Comparison of ENCODE assay signal across 22 cellular contexts in the genomic region with DNA sequence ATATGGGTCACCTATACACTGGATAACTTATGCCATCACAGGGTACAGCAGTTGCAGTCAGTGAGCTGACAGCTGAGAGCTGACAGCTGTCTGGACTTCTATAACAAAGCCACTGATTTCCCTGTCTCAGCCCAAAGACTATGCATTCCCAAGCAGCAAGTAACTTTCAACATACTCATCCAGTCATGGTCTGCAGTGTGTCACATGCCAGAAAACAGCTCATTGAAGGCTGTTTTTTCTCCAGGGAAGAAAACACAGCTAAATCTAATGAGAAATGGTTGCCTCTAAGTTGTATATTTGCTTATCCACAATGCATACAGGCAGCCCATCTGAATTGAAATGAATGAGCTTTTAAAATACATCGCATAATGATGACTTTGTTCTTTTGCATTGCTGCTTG. TPM values are rescaled to one million over a fixed set of nuclear protein-coding genes. Genes with fewer than 3 reads are reported as not detected.
DNase-seq lines count a peak whose midpoint lies in the region; ATAC-seq and TF ChIP-seq lines count a peak whose summit lies in the region.
"Had no signal": no experiment of that assay in that cellular context is flagged by ENCODE, and none has a peak within 500 bp of the region (broad histone marks: within the 10 kb centered on the region; RNA-seq: fewer than 3 reads in every experiment).

No MANE protein-coding gene starts in this region.

- no peaks in the 10 kb centered on the region for H3K9me3 ChIP-seq in breast epithelium
- H3K9me3 ChIP-seq: esophagus muscularis mucosa, testis had no signal

- intact Hi-C loops in breast epithelium (cut with DNase I; ENCODE audit: low total_unique reads): no loop called here

- H3K4me3 ChIP-seq in epithelial cell of esophagus (ENCODE audit: low read length) (no peak overlapping the region), kidney epithelial cell (ENCODE audit: low read depth, low read length) (no peak overlapping the region), breast epithelium (no peak overlapping the region)
- H3K4me3 ChIP-seq: esophagus muscularis mucosa, PC-9, testis had no signal

- TF ChIP-seq CTCF in epithelial cell of esophagus (IDR thresholded peaks at IDR 0.05; ENCODE audit: insufficient read depth, low read depth, low read length, missing control alignments) (no peak), kidney epithelial cell (IDR thresholded peaks at IDR 0.05; ENCODE audit: insufficient read depth, low read length, poor library complexity, severe bottlenecking) (no peak), breast epithelium (IDR thresholded peaks at IDR 0.05) (no peak)

- H3K27me3 ChIP-seq in kidney epithelial cell (ENCODE audit: control insufficient read depth, insufficient read depth, low read length): no peaks in the 10 kb centered on the region
- peaks cover 0 to 46% of the 10 kb centered on the region in 2 donors for H3K27me3 ChIP-seq in breast epithelium
- H3K27me3 ChIP-seq: esophagus muscularis mucosa, testis had no signal

- ATAC-seq in GM18861 (IDR thresholded peaks at IDR 0.05; ENCODE audit: unreplicated experiment): no peak

- H3K36me3 ChIP-seq in kidney epithelial cell (ENCODE audit: control insufficient read depth, insufficient read depth, low read length): no peaks in the 10 kb centered on the region
- H3K36me3 ChIP-seq in breast epithelium: no peaks in the 10 kb centered on the region
- H3K36me3 ChIP-seq: esophagus muscularis mucosa had no signal

- no peaks in the 10 kb centered on the region for H3K4me1 ChIP-seq in breast epithelium
- H3K4me1 ChIP-seq: esophagus muscularis mucosa, testis had no signal

- DNase-seq in AG08396 (ENCODE audit: low spot score) (peak; percentile 11), LHCN-M2 (ENCODE audit: low read depth) (peak; percentile 31), epithelial cell of esophagus (ENCODE audit: low read depth) (peak; percentile 14), kidney epithelial cell (ENCODE audit: low read depth) (peak; percentile 7), HUDEP-2 (lab: John Stamatoyannopoulos, UW; ENCODE audit: unreplicated experiment in 76 of 76) (no peak), breast epithelium (ENCODE audit: low spot score in 2 of 2) (no peak)
- DNase-seq in effector CD8-positive, alpha-beta T cell (lab: John Stamatoyannopoulos, UW): no peak
- DNase-seq: activated CD4-positive, alpha-beta memory T cell treated with anti-CD3 and anti-CD28 coated beads, Interleukin-2, amount 10 ng/mL, durations not matched to agents 7 days and 5 days; activated naive CD4-positive, alpha-beta T cell treated with anti-CD3 and anti-CD28 coated beads for 36 hours; activated T-cell treated with anti-CD3 and anti-CD28 coated beads, Interleukin-2, amount 50 U/mL, for 1 hour; GDM1; left cardiac atrium; MV-4-11; NCI-H1930; NCI-H345; PC-9; stimulated activated CD4-positive, alpha-beta T cell treated with anti-CD3 and anti-CD28 coated beads, Interleukin-15, amount 100 ng/mL, for 24 hours; testis had no signal

- no peak overlapping the region for H3K27ac ChIP-seq in breast epithelium
- H3K27ac ChIP-seq: C4-2B, esophagus muscularis mucosa, PC-9, testis had no signal

- no peak for TF ChIP-seq POLR2A in breast epithelium (IDR thresholded peaks at IDR 0.05)

RNA-seq across cellular contexts. Expression of gene KIAA1210, which starts 6.3 kb away (rescaled TPM):
- not detected in 2 replicates for total RNA-seq in LHCN-M2 (2014; rRNA removed)
- polyA plus RNA-seq in LHCN-M2 (2012): not detected
- not detected in 2 replicates for total RNA-seq in kidney epithelial cell
- under 1 TPM in 1 of 3 donors, not detected in 2; 0.15 TPM for total RNA-seq in breast epithelium
- total RNA-seq: activated CD4-positive, alpha-beta memory T cell treated with anti-CD3 and anti-CD28 coated beads, Interleukin-2, amount 10 ng/mL, durations not matched to agents 7 days and 5 days; activated naive CD4-positive, alpha-beta T cell treated with anti-CD3 and anti-CD28 coated beads for 36 hours; esophagus muscularis mucosa; mononuclear cell; PC-9 had no signal

RNA-seq across cellular contexts. Expression of gene CT47C1, which starts 48.5 kb away (rescaled TPM):
- not detected in 2 replicates for total RNA-seq in LHCN-M2 (2014; rRNA removed)
- polyA plus RNA-seq in LHCN-M2 (2012): not detected
- total RNA-seq in kidney epithelial cell: not detected in 2 replicates
- not detected for total RNA-seq in breast epithelium
- total RNA-seq: activated CD4-positive, alpha-beta memory T cell treated with anti-CD3 and anti-CD28 coated beads, Interleukin-2, amount 10 ng/mL, durations not matched to agents 7 days and 5 days; activated naive CD4-positive, alpha-beta T cell treated with anti-CD3 and anti-CD28 coated beads for 36 hours; esophagus muscularis mucosa; left cardiac atrium; mononuclear cell; PC-9 had no signal

Comparison
In these comparisons a context has a peak if more than half of its experiments do, and no peak if none do; other contexts are left out.
1. DNase-seq: peak in AG08396 (single experiment), LHCN-M2 (single experiment), epithelial cell of esophagus (single experiment) and kidney epithelial cell (single experiment); none in HUDEP-2 (0 of 76), effector CD8-positive, alpha-beta T cell (single experiment) and breast epithelium (0 of 2).